34 cellular contexts compared by ENCODE assay signal in genomic region chr2:36692078-36692477, GRCh38. TPM values are rescaled to one million over a fixed set of nuclear protein-coding genes. Genes with fewer than 3 reads are reported as not detected.
"Had no signal": no experiment of that assay in that cellular context is flagged by ENCODE, and none has a peak within 500 bp of the region (broad histone marks: within the 10 kb centered on the region; RNA-seq: fewer than 3 reads in every experiment).

No MANE protein-coding gene starts in this region.

- H3K9me3 ChIP-seq: adrenal gland had no signal

- FAIRE-seq: bronchial epithelial cell, TTC549 had no signal

- H3K27me3 ChIP-seq: adrenal gland, cardiac muscle cell had no signal

- DNase-seq: activated B cell treated with CpG ODN at 0.5 μM for 24 hours; activated CD4-positive, alpha-beta memory T cell treated with anti-CD3 and anti-CD28 coated beads for 36 hours; activated CD4-positive, alpha-beta T cell treated with anti-CD3 and anti-CD28 coated beads for 4 hours; activated CD4-positive, alpha-beta T cell treated with anti-CD3 and anti-CD28 coated beads, Interleukin-2, amount 10 ng/mL, durations not matched to agents 24 days and 14 days; activated CD4-positive, alpha-beta T cell treated with anti-CD3 and anti-CD28 coated beads, Interleukin-2, amount 50 U/mL, for 1 hour; activated CD4-positive, alpha-beta T cell treated with anti-CD3 and anti-CD28 coated beads, Interleukin-2, amount 50 U/mL, for 4 hours; activated CD4-positive, CD25-positive, alpha-beta regulatory T cell treated with anti-CD3 and anti-CD28 coated beads, Interleukin-2, amount 50 U/mL, for 72 hours; activated CD8-positive, alpha-beta memory T cell treated with anti-CD3 and anti-CD28 coated beads, Interleukin-2, amount 50 U/mL, for 4 hours; activated CD8-positive, alpha-beta T cell treated with anti-CD3 and anti-CD28 coated beads for 36 hours; activated effector memory CD4-positive, alpha-beta T cell treated with anti-CD3 and anti-CD28 coated beads, Interleukin-2, amount 50 U/mL, for 16 hours; activated gamma-delta T cell treated with Interleukin-2 at 50 U/mL for 16 hours; activated naive CD4-positive, alpha-beta T cell; activated naive CD4-positive, alpha-beta T cell treated with anti-CD3 and anti-CD28 coated beads for 36 hours; activated naive CD4-positive, alpha-beta T cell treated with anti-CD3 and anti-CD28 coated beads, Interleukin-2, amount 50 U/mL, for 16 hours; activated naive CD8-positive, alpha-beta T cell treated with anti-CD3 and anti-CD28 coated beads for 36 hours; activated T-cell treated with anti-CD3 and anti-CD28 coated beads for 4 hours; activated T-cell treated with anti-CD3 and anti-CD28 coated beads, Interleukin-2, amount 50 U/mL, for 1 hour; activated T-cell treated with anti-CD3 and anti-CD28 coated beads, Interleukin-2, amount 50 U/mL, for 4 hours; activated T-cell treated with anti-CD3 and anti-CD28 coated beads, Interleukin-2, amount 50 U/mL, for 72 hours; adrenal gland; amniotic stem cell; aorta; caudate nucleus; cerebellar nuclear complex; T-helper 2 cell; T-helper 9 cell had no signal

- H3K4me3 ChIP-seq: adrenal gland, cardiac muscle cell had no signal

- ATAC-seq: activated CD8-positive, alpha-beta T cell treated with anti-CD3 and anti-CD28 coated beads for 36 hours; activated naive CD4-positive, alpha-beta T cell treated with anti-CD3 and anti-CD28 coated beads, Interleukin-2, amount 50 U/mL, for 72 hours; activated T-cell treated with anti-CD3 and anti-CD28 coated beads, Interleukin-2, amount 50 U/mL, for 4 hours; activated T-cell treated with anti-CD3 and anti-CD28 coated beads, Interleukin-2, amount 50 U/mL, for 72 hours; activated T-helper 17 cell treated with anti-CD3 and anti-CD28 coated beads, Interleukin-2, amount 50 U/mL, for 72 hours had no signal

- H3K27ac ChIP-seq: adrenal gland, cardiac muscle cell, VCaP had no signal

- H3K36me3 ChIP-seq: adrenal gland, cardiac muscle cell had no signal

RNA-seq across cellular contexts. Expression of gene VIT, which starts 4.4 kb away (rescaled TPM):
- total RNA-seq: activated B cell treated with CpG ODN at 0.5 μM for 24 hours; activated CD4-positive, alpha-beta memory T cell treated with anti-CD3 and anti-CD28 coated beads for 36 hours; activated CD4-positive, alpha-beta T cell treated with anti-CD3 and anti-CD28 coated beads, Interleukin-2, amount 10 ng/mL, durations not matched to agents 24 days and 14 days; activated CD8-positive, alpha-beta memory T cell treated with anti-CD3 and anti-CD28 coated beads for 36 hours; activated CD8-positive, alpha-beta T cell treated with anti-CD3 and anti-CD28 coated beads for 36 hours; activated naive CD4-positive, alpha-beta T cell treated with anti-CD3 and anti-CD28 coated beads for 36 hours; activated naive CD4-positive, alpha-beta T cell treated with anti-CD3 and anti-CD28 coated beads, Interleukin-2, amount 50 U/mL, for 72 hours; activated naive CD8-positive, alpha-beta T cell treated with anti-CD3 and anti-CD28 coated beads for 36 hours; activated T-cell treated with anti-CD3 and anti-CD28 coated beads, Interleukin-2, amount 50 U/mL, for 4 hours; activated T-cell treated with anti-CD3 and anti-CD28 coated beads, Interleukin-2, amount 50 U/mL, for 72 hours; activated T-helper 1 cell treated with anti-CD3 and anti-CD28 coated beads, Interleukin-12 subunit alpha, Interleukin-12 subunit beta, Interleukin-2, Interleukin-4 antibody, amounts not matched to agents 30 ng/mL and 10 ng/mL and 1 ng/mL, durations not matched to agents 14 hours and 24 hours and 36 hours; activated T-helper 17 cell treated with anti-CD3 and anti-CD28 coated beads, Interleukin-2, amount 50 U/mL, for 72 hours; bronchial epithelial cell; cardiac muscle cell had no signal
- polyA plus RNA-seq: aorta, cardiac muscle cell had no signal
